ENCODE assay signal across 9 cellular contexts in the genomic region with DNA sequence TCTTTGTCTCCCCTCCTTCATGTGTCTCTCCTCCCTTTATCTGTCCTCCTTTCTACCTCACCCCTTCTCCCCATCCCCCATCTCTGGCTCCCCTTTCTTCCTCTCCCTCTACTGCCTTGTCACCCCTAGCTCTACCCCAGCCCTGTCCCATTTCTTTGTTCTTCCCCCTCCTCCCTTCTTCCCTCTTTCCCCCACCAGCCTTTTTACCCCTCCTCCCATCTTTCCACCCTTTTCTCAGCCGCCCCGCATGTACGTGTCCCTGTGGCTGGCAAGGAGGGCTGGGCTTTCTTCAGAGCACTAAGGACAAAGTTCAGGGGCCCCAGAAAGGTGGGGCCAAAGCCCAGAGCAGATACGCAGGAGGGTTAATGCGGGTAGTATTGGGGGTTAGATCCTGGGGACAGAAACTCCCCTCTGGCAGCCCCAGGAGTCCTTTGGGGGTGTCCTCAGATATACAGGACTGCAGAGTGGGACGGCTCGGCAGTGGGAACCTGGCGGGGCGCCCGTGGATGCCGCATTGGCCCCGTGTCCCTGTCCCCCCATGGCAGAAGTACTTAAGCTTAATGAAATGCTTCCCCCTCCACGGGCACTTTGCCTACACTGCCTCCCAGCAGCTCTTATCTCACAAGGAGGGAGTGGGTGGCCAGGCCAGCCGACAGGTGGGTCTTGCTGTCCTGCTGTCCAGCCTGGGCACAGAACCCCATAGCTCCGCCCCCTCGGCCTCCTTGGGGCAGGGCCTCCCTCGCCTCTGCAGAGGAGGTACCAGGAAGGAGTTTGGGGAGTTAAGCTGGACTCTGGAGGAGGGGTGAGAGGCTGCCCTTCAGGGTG. TPM values are rescaled to one million over a fixed set of nuclear protein-coding genes. Genes with fewer than 3 reads are reported as not detected.
DNase-seq lines count a peak whose midpoint lies in the region; ATAC-seq, FAIRE-seq and TF ChIP-seq lines count a peak whose summit lies in the region.
"Had no signal": no experiment of that assay in that cellular context is flagged by ENCODE, and none has a peak within 500 bp of the region (broad histone marks: within the 10 kb centered on the region; RNA-seq: fewer than 3 reads in every experiment).

No MANE protein-coding gene starts in this region.

- H3K4me1 ChIP-seq in lower lobe of right lung, result peaks cover 94% of the 10 kb centered on the region

- H3K9me3 ChIP-seq in lower lobe of right lung, result no peaks in the 10 kb centered on the region

- TF ChIP-seq POLR2A in GM12891 (IDR thresholded peaks at IDR 0.05; ENCODE audit: low read depth, low read length), result no peak

- peak overlapping the region; percentile 43 for H3K4me3 ChIP-seq in lower lobe of right lung

- H3K27me3 ChIP-seq in lower lobe of right lung (ENCODE audit: low read depth), result no peaks in the 10 kb centered on the region

- no peak for TF ChIP-seq CTCF in lower lobe of right lung (IDR thresholded peaks at IDR 0.05)

- H3K36me3 ChIP-seq in lower lobe of right lung, result peaks cover 7% of the 10 kb centered on the region

- DNase-seq in NCI-H1417 (lab: John Stamatoyannopoulos, UW), result peak in 2 of 3 experiments; percentile 36 to 53
- no peak for DNase-seq in NCI-H1417 treated with DMSO at 0.1 percent for 48 hours (lab: John Stamatoyannopoulos, UW)
- peak; percentile 90 for DNase-seq in lower lobe of right lung
- peak in 38 of 49 donors; percentile 29 to 81 (median 56) for DNase-seq in substantia nigra (lab: John Stamatoyannopoulos, UW)
- DNase-seq in activated effector memory CD4-positive, alpha-beta T cell treated with Interleukin-2 at 50 U/mL for 16 hours, result no peak
- DNase-seq in 8988T, result no peak
- DNase-seq in GM12891 (ENCODE audit: insufficient read length, low spot score), result no peak

- no peak for FAIRE-seq in GM12891 (lab: Jason Lieb, UNC)

- H3K27ac ChIP-seq in angular gyrus (ENCODE audit: low read depth, low read length) (peak overlapping the region; percentile 99), lower lobe of right lung (peak overlapping the region; percentile 84), substantia nigra (ENCODE audit: low read depth, low read length, poor library complexity, severe bottlenecking) (peak overlapping the region; percentile 100)

- peak; percentile 46 to 57 for ATAC-seq in lower lobe of right lung

- intact Hi-C loops in lower lobe of right lung (cut with DNase I), result no loop called here

TF ChIP-seq in GM12891, 5 proteins besides CTCF, POLR2A, EP300 and RAD21:
- TF ChIP-seq SPI1 (IDR thresholded peaks at IDR 0.05; ENCODE audit: low read depth, low read length) (no peak), POLR2AphosphoS5 (IDR thresholded peaks at IDR 0.05; ENCODE audit: low read depth, low read length) (no peak), TAF1 (IDR thresholded peaks at IDR 0.05; ENCODE audit: low read depth, low read length) (no peak), PAX5 (IDR thresholded peaks at IDR 0.05; ENCODE audit: insufficient read depth, low read length, severe bottlenecking) (no peak)

RNA-seq across cellular contexts. Expression of a gene that starts 8.3 kb away (rescaled TPM):
- 50.1 TPM for total RNA-seq in lower lobe of right lung
- polyA plus RNA-seq in GM12891 (2012; ENCODE audit: low read depth, missing spikeins), result 1.9 TPM

RNA-seq across cellular contexts. Expression of a gene that starts 16.9 kb away (rescaled TPM):
- 59.6 TPM for total RNA-seq in lower lobe of right lung
- polyA plus RNA-seq in GM12891 (2012; ENCODE audit: low read depth, missing spikeins), result 41.6 TPM

RNA-seq across cellular contexts. Expression of a gene that starts 29.3 kb away (rescaled TPM):
- total RNA-seq in lower lobe of right lung, result 20.1 TPM
- 1.6 TPM for polyA plus RNA-seq in GM12891 (2012; ENCODE audit: low read depth, missing spikeins)

RNA-seq across cellular contexts. Expression of a gene that starts 50.7 kb away (rescaled TPM):
- 97.7 TPM for total RNA-seq in lower lobe of right lung
- polyA plus RNA-seq in GM12891 (2012; ENCODE audit: low read depth, missing spikeins), result 42.1 TPM

RNA-seq across cellular contexts. Expression of a gene that starts 55.9 kb away (rescaled TPM):
- 1.9 TPM for total RNA-seq in lower lobe of right lung
- polyA plus RNA-seq in GM12891 (2012; ENCODE audit: low read depth, missing spikeins), result 0.24 TPM
- total RNA-seq: T-helper 2 cell treated with Interferon-gamma antibody and Interleukin-4, amounts not matched to agents 100 ng/mL and 5 ng/mL, for 36 hours had no signal

Comparison
In these comparisons a context has a peak if more than half of its experiments do, and no peak if none do; other contexts are left out.
1. DNase-seq: peak in NCI-H1417 (2 of 3), lower lobe of right lung (single experiment) and substantia nigra (38 of 49); none in NCI-H1417 treated with DMSO at 0.1 percent for 48 hours (single experiment), activated effector memory CD4-positive, alpha-beta T cell treated with Interleukin-2 at 50 U/mL for 16 hours (single experiment), 8988T (single experiment) and GM12891 (single experiment).
2. Peak in every context shown above with its lines, with median percentiles within 50 percentile points of each other: H3K27ac ChIP-seq.